In genomic region chr16:10180771-10181163, GRCh38 we compare ENCODE assay signal across 8 cellular contexts. TPM values are rescaled to one million over a fixed set of nuclear protein-coding genes. Genes with fewer than 3 reads are reported as not detected.
DNase-seq lines count a peak whose midpoint lies in the region; ATAC-seq and TF ChIP-seq lines count a peak whose summit lies in the region.
"Had no signal": no experiment of that assay in that cellular context is flagged by ENCODE, and none has a peak within 500 bp of the region (broad histone marks: within the 10 kb centered on the region; RNA-seq: fewer than 3 reads in every experiment).

No MANE protein-coding gene starts in this region.

- no peak overlapping the region for H3K27ac ChIP-seq in HCT116 (ENCODE audit: low read depth, low read length)
- H3K27ac ChIP-seq in heart left ventricle = no peak overlapping the region
- H3K27ac ChIP-seq: SJSA1 had no signal

- TF ChIP-seq CTCF in HCT116 (IDR thresholded peaks at IDR 0.05 in 2 of 3, conservative IDR thresholded peaks at IDR 0.05 in 1 of 3; ENCODE audit: borderline replicate concordance in 1 of 3, insufficient read depth in 1 of 3, low read depth in 2 of 3, low read length in 2 of 3) = peak; percentile 23 to 61 (median 46); a peak in 5 of 6 replicates
- TF ChIP-seq CTCF in activated CD8-positive, alpha-beta T cell treated with anti-CD3 and anti-CD28 coated beads for 36 hours (IDR thresholded peaks at IDR 0.05) = no peak
- TF ChIP-seq CTCF in heart left ventricle (IDR thresholded peaks at IDR 0.05) = peak in 10 of 12 donors; percentile 14 to 47 (median 32)

- no peak overlapping the region for H3K4me2 ChIP-seq in HCT116 (ENCODE audit: low read length)

- H3K9ac ChIP-seq in HCT116 (ENCODE audit: low read length) = no peak overlapping the region

- no peaks in the 10 kb centered on the region for H3K36me3 Mint-ChIP-seq in activated CD8-positive, alpha-beta T cell treated with anti-CD3 and anti-CD28 coated beads for 36 hours (ENCODE audit: low read depth)

- H3K27me3 ChIP-seq in HCT116 (ENCODE audit: insufficient read depth, low read length) (no peaks in the 10 kb centered on the region), heart left ventricle (peaks cover 24 to 76% (median 49%) of the 10 kb centered on the region in 9 donors)

- RAD21 ChIA-PET in HCT116 (lab: Charles Lee; ENCODE audit: low non-redundant PET in 1 of 2, low total read pairs in 2 of 2, uncharacterized antibody in 2 of 2, unreplicated experiment in 2 of 2) = interaction anchor here in 1 of 2 experiments (1.0 kb wide), 1 partner anchor 1041 kb away, joined by 3 read pairs; no protein-coding TSS in a partner anchor

- H3K4me3 ChIP-seq in HCT116 (replicated peaks in 1 of 2; ENCODE audit: low read depth in 1 of 2, low read length in 2 of 2) (no peak overlapping the region), heart left ventricle (peak overlapping the region in 3 of 12 donors; percentile 17 to 42 (median 40))
- H3K4me3 ChIP-seq: SJSA1 had no signal

- H3K27ac Mint-ChIP-seq in activated CD8-positive, alpha-beta T cell treated with anti-CD3 and anti-CD28 coated beads for 36 hours = no peak overlapping the region

- H4K20me1 ChIP-seq in HCT116 (ENCODE audit: insufficient read depth) = no peaks in the 10 kb centered on the region

- no peak overlapping the region for H3K4me3 Mint-ChIP-seq in activated CD8-positive, alpha-beta T cell treated with anti-CD3 and anti-CD28 coated beads for 36 hours

- CTCF ChIA-PET in HCT116 (lab: Charles Lee) = interaction anchor here (1.0 to 1.4 kb wide), 3 partner anchors 533 to 1042 kb away, joined by 4 to 12 read pairs (median 5); no protein-coding TSS in a partner anchor
- CTCF ChIA-PET in activated CD8-positive, alpha-beta T cell treated with anti-CD3 and anti-CD28 coated beads for 36 hours (lab: Charles Lee) = interaction anchor here (1.2 to 2.4 kb wide), 6 partner anchors 10 to 1042 kb away, joined by 3 to 14 read pairs (median 6); no protein-coding TSS in a partner anchor

- POLR2A ChIA-PET in HCT116 (lab: Charles Lee) = no interaction called here
- POLR2A ChIA-PET in activated CD8-positive, alpha-beta T cell treated with anti-CD3 and anti-CD28 coated beads for 36 hours (lab: Charles Lee) = no interaction called here

- ATAC-seq in HCT116 = peak; percentile 72
- ATAC-seq in activated CD8-positive, alpha-beta T cell treated with anti-CD3 and anti-CD28 coated beads for 36 hours = peak; percentile 69
- ATAC-seq in heart left ventricle = peak in 3 of 4 donors; percentile 11 to 56 (median 41)
- no peak for ATAC-seq in HG03469 (IDR thresholded peaks at IDR 0.05; ENCODE audit: unreplicated experiment)

- no peaks in the 10 kb centered on the region for H3K79me2 ChIP-seq in HCT116 (ENCODE audit: insufficient read depth, low read length)

- no peak overlapping the region for H2AFZ ChIP-seq in HCT116 (ENCODE audit: low read depth, low read length, poor library complexity, severe bottlenecking)

- H3K9me3 Mint-ChIP-seq in activated CD8-positive, alpha-beta T cell treated with anti-CD3 and anti-CD28 coated beads for 36 hours = no peaks in the 10 kb centered on the region

- TF ChIP-seq POLR2A in HCT116 (IDR thresholded peaks at IDR 0.05; ENCODE audit: borderline replicate concordance, extremely low read depth, insufficient read depth, insufficient read length) (no peak), heart left ventricle (IDR thresholded peaks at IDR 0.05) (no peak)

- WGBS in heart left ventricle, 4 donors = 2 to 5% (median 4%) methylated on average over 15 to 24 of the region's 24 CpGs

- no peak for DNase-seq in HCT116 (ENCODE audit: low read depth, low spot score)
- DNase-seq in activated CD8-positive, alpha-beta T cell treated with anti-CD3 and anti-CD28 coated beads for 36 hours = peak; percentile 64
- DNase-seq in heart left ventricle = peak in 3 of 5 donors; percentile 33 to 64 (median 46)
- peak; percentile 6 for DNase-seq in stimulated activated CD4-positive, alpha-beta T cell treated with anti-CD3 and anti-CD28 coated beads, Interleukin-12 subunit alpha, Interleukin-12 subunit beta, amount 100 ng/mL, for 4 hours
- no peak for DNase-seq in NCI-H1105 (lab: John Stamatoyannopoulos, UW)
- DNase-seq in SW480 (ENCODE audit: low spot score) = no peak

- TF ChIP-seq RAD21 in HCT116 (IDR thresholded peaks at IDR 0.05; ENCODE audit: low read depth) = no peak

- no peaks in the 10 kb centered on the region for H3K36me3 ChIP-seq in HCT116 (ENCODE audit: control insufficient read depth in 1 of 2, insufficient read depth in 2 of 2, low read length in 2 of 2)
- no peaks in the 10 kb centered on the region for H3K36me3 ChIP-seq in heart left ventricle
- H3K36me3 ChIP-seq: SJSA1 had no signal

- intact Hi-C loops in HCT116 (cut with micrococcal nuclease) (loop anchor here (1.0 to 2.0 kb wide), 3 partner anchors 532 to 1020 kb away; no protein-coding TSS in a partner anchor), heart left ventricle (cut with DNase I) (loop anchor here (1.0 to 10.0 kb wide), 15 partner anchors 148 to 1616 kb away; no protein-coding TSS in a partner anchor)
- intact Hi-C loops in activated CD8-positive, alpha-beta T cell treated with anti-CD3 and anti-CD28 coated beads for 36 hours (cut with micrococcal nuclease) = no loop called here

- peaks cover 9% of the 10 kb centered on the region for H3K4me1 Mint-ChIP-seq in activated CD8-positive, alpha-beta T cell treated with anti-CD3 and anti-CD28 coated beads for 36 hours (ENCODE audit: low read depth)

- H3K9me2 ChIP-seq in HCT116 (ENCODE audit: insufficient read depth) = no peaks in the 10 kb centered on the region

- H3K4me1 ChIP-seq in HCT116 (ENCODE audit: control insufficient read depth in 1 of 2, insufficient read depth in 2 of 2, low read length in 2 of 2) (peaks cover 0 to 4% of the 10 kb centered on the region in 2 experiments; a peak in 1 of 4 replicates), heart left ventricle (peaks cover 0 to 28% (median 16%) of the 10 kb centered on the region in 12 donors)

- H3K27me3 Mint-ChIP-seq in activated CD8-positive, alpha-beta T cell treated with anti-CD3 and anti-CD28 coated beads for 36 hours = peaks cover 45% of the 10 kb centered on the region

- no peaks in the 10 kb centered on the region for H3K9me3 ChIP-seq in HCT116 (ENCODE audit: control insufficient read depth in 1 of 2, insufficient read depth in 1 of 2, low read depth in 1 of 2, low read length in 2 of 2)
- H3K9me3 ChIP-seq in heart left ventricle = no peaks in the 10 kb centered on the region

- no TSS peak for BruUV-seq in HCT116 (replicated peaks; lab: Mats Ljungman, UMichigan)

TF ChIP-seq in HCT116, 20 proteins besides CTCF, POLR2A, EP300 and RAD21:
- TF ChIP-seq POLR2AphosphoS5 (IDR thresholded peaks at IDR 0.05; ENCODE audit: low read depth, low read length) (no peak), ZNF274 (IDR thresholded peaks at IDR 0.05; ENCODE audit: low read depth, low read length) (no peak), ATF3 (IDR thresholded peaks at IDR 0.05) (no peak), EZH2phosphoT487 (IDR thresholded peaks at IDR 0.05; ENCODE audit: borderline replicate concordance) (no peak), SIN3A (IDR thresholded peaks at IDR 0.05; ENCODE audit: low read depth) (no peak), TCF7L2 (IDR thresholded peaks at IDR 0.05; ENCODE audit: borderline replicate concordance, extremely low read depth, insufficient read depth, insufficient read length) (no peak), EZH2 (IDR thresholded peaks at IDR 0.05) (no peak), REST (IDR thresholded peaks at IDR 0.05; ENCODE audit: low read depth) (no peak), SP1 (IDR thresholded peaks at IDR 0.05; ENCODE audit: low read depth) (no peak), JUND (IDR thresholded peaks at IDR 0.05) (no peak), EGR1 (IDR thresholded peaks at IDR 0.05; ENCODE audit: low read depth) (no peak)
TF ChIP-seq in HCT116: peak in this region for 0.

RNA-seq across cellular contexts. Expression of gene GRIN2A, which starts 1.5 kb away (rescaled TPM):
- total RNA-seq in HCT116 (2021; ENCODE audit: unreplicated experiment) = 0.02 TPM
- polyA plus RNA-seq in HCT116 (2012) = not detected in 2 replicates
- not detected for total RNA-seq in activated CD8-positive, alpha-beta T cell treated with anti-CD3 and anti-CD28 coated beads for 36 hours
- total RNA-seq in heart left ventricle = 1 to 10 TPM in 8 of 9 donors, under 1 TPM in 1; 0.56 to 4.6 (median 2.8) TPM
- under 1 TPM; 0.01 to 0.69 TPM for polyA plus RNA-seq in heart left ventricle
- total RNA-seq: SJSA1 had no signal

Comparison
In these comparisons a context has a peak if more than half of its experiments do, and no peak if none do; other contexts are left out.
1. DNase-seq: peak in activated CD8-positive, alpha-beta T cell treated with anti-CD3 and anti-CD28 coated beads for 36 hours (single experiment), heart left ventricle (3 of 5) and stimulated activated CD4-positive, alpha-beta T cell treated with anti-CD3 and anti-CD28 coated beads, Interleukin-12 subunit alpha, Interleukin-12 subunit beta, amount 100 ng/mL, for 4 hours (single experiment); none in HCT116 (single experiment), NCI-H1105 (single experiment) and SW480 (single experiment).